Comparison of ENCODE assay signal across 10 cellular contexts in genomic region chr6:44059359-44060342, GRCh38.
DNase-seq lines count a peak whose midpoint lies in the region; ATAC-seq and TF ChIP-seq lines count a peak whose summit lies in the region.
"Had no signal": no experiment of that assay in that cellular context is flagged by ENCODE, and none has a peak within 500 bp of the region (broad histone marks: within the 10 kb centered on the region; RNA-seq: fewer than 3 reads in every experiment).

No MANE protein-coding gene starts in this region.

- peaks cover 52% of the 10 kb centered on the region for H3F3A ChIP-seq in PC-9 (ENCODE audit: insufficient read depth, low read depth)

- CTCF ChIA-PET in PC-9 (lab: Charles Lee) = interaction anchor here (1.2 kb wide), 1 partner anchor 26 kb away, joined by 3 read pairs; no protein-coding TSS in a partner anchor

- H3K9me3 ChIP-seq in PC-9 (ENCODE audit: insufficient read depth, low read depth) = no peaks in the 10 kb centered on the region
- H3K9me3 ChIP-seq in SJCRH30 (replicated peaks) = no peaks in the 10 kb centered on the region

- no TSS peak for BruUV-seq in PC-9 (replicated peaks; lab: Mats Ljungman, UMichigan)

- no peak for DNase-seq in PC-9
- DNase-seq in fibroblast of pulmonary artery (ENCODE audit: low read depth) = peak; percentile 95
- no peak for DNase-seq in natural killer cell
- DNase-seq in caudate nucleus (lab: John Stamatoyannopoulos, UW) = no peak
- DNase-seq in SJCRH30 = no peak
- DNase-seq: activated naive CD4-positive, alpha-beta T cell treated with Interleukin-2 at 50 U/mL for 16 hours; NCI-H2171 had no signal

- peak overlapping the region; percentile 79 for H3K4me2 ChIP-seq in PC-9

- ATAC-seq in natural killer cell = no peak
- ATAC-seq in HG03039 (IDR thresholded peaks at IDR 0.05; ENCODE audit: unreplicated experiment) = no peak
- no peak for ATAC-seq in GM21723 (IDR thresholded peaks at IDR 0.05; ENCODE audit: unreplicated experiment)

- intact Hi-C loops in PC-9 (cut with micrococcal nuclease; ENCODE audit: unreplicated experiment) (loop anchor here (5.0 kb wide), 1 partner anchor 132 kb away; no protein-coding TSS in a partner anchor), natural killer cell (cut with micrococcal nuclease) (no loop called here)

- no peaks in the 10 kb centered on the region for H3K9me3 Mint-ChIP-seq in natural killer cell

- POLR2A ChIA-PET in PC-9 (lab: Charles Lee; ENCODE audit: unreplicated experiment) = interaction anchor here (0.6 kb wide), 1 partner anchor 11 kb away, joined by 3 read pairs; no protein-coding TSS in a partner anchor

- no peaks in the 10 kb centered on the region for H4K20me1 ChIP-seq in PC-9 (ENCODE audit: insufficient read depth)

- H3K27me3 Mint-ChIP-seq in natural killer cell (ENCODE audit: low read depth in 2 of 2) = peaks cover 0 to 4% of the 10 kb centered on the region in 2 donors

- H3K36me3 Mint-ChIP-seq in natural killer cell = no peaks in the 10 kb centered on the region

- no peak overlapping the region for H3K4me3 Mint-ChIP-seq in natural killer cell

- no peak for TF ChIP-seq CTCF in PC-9 (conservative IDR thresholded peaks at IDR 0.05)
- TF ChIP-seq CTCF in fibroblast of pulmonary artery (IDR thresholded peaks at IDR 0.05; ENCODE audit: low read length, missing control alignments) = no peak
- TF ChIP-seq CTCF in natural killer cell (IDR thresholded peaks at IDR 0.05) = no peak

- H2AFZ ChIP-seq in ACC112 (ENCODE audit: low read length, unreplicated experiment) (no peak overlapping the region), PC-9 (no peak overlapping the region)

- peaks cover 14 to 26% of the 10 kb centered on the region in 2 donors for H3K4me1 Mint-ChIP-seq in natural killer cell

- H3K27ac Mint-ChIP-seq in natural killer cell = peak overlapping the region; percentile 58 to 85

- H3K36me3 ChIP-seq in ACC112 (ENCODE audit: insufficient read depth, low read length) = no peaks in the 10 kb centered on the region
- peaks cover 5% of the 10 kb centered on the region; the same call in 1 of the 2 replicates for H3K36me3 ChIP-seq in PC-9 (ENCODE audit: low read depth)
- no peaks in the 10 kb centered on the region for H3K36me3 ChIP-seq in SJCRH30

- H3K4me3 ChIP-seq in ACC112 (ENCODE audit: low read depth, low read length) (no peak overlapping the region), PC-9 (peak overlapping the region; percentile 25; the same call in 1 of the 2 replicates), fibroblast of pulmonary artery (replicated peaks; ENCODE audit: low read depth, low read length) (no peak overlapping the region), SJCRH30 (no peak overlapping the region)

- H3K9me2 ChIP-seq in PC-9 (ENCODE audit: insufficient read depth) = no peaks in the 10 kb centered on the region

- H3K79me2 ChIP-seq in ACC112 (ENCODE audit: control insufficient read depth, insufficient read depth, low read length, unreplicated experiment) = no peaks in the 10 kb centered on the region
- H3K79me2 ChIP-seq in PC-9 (ENCODE audit: low read depth) = 0 out of 2 replicates have a peak, but pooled peaks cover 19% of the 10 kb centered on the region

- H3K4me1 ChIP-seq in ACC112 (ENCODE audit: control insufficient read depth, insufficient read depth, low read length, unreplicated experiment) = peaks cover 77% of the 10 kb centered on the region
- H3K4me1 ChIP-seq in PC-9 (replicated peaks; ENCODE audit: insufficient read depth) = peaks cover 84% of the 10 kb centered on the region
- peaks cover 16% of the 10 kb centered on the region for H3K4me1 ChIP-seq in SJCRH30

- H3K27ac ChIP-seq in ACC112 (ENCODE audit: low read depth, low read length) = peak overlapping the region; percentile 98
- H3K27ac ChIP-seq in PC-9 = peak overlapping the region; percentile 95
- no peak overlapping the region for H3K27ac ChIP-seq in caudate nucleus (ENCODE audit: low read depth, low read length)
- H3K27ac ChIP-seq in SJCRH30 = no peak overlapping the region

- H3K27me3 ChIP-seq in ACC112 (ENCODE audit: insufficient read depth, low read length) (no peaks in the 10 kb centered on the region), PC-9 (ENCODE audit: insufficient read depth, low read depth) (no peaks in the 10 kb centered on the region), SJCRH30 (no peaks in the 10 kb centered on the region)

Comparison
In these comparisons a context has a peak if more than half of its experiments do, and no peak if none do; other contexts are left out.
1. H3K27ac ChIP-seq: peak in ACC112 (single experiment) and PC-9 (single experiment); none in caudate nucleus (single experiment) and SJCRH30 (single experiment).